Comparison of ENCODE assay signal across 9 cellular contexts in genomic region chr5:151721087-151721646, GRCh38. TPM values are rescaled to one million over a fixed set of nuclear protein-coding genes. Genes with fewer than 3 reads are reported as not detected.
DNase-seq lines count a peak whose midpoint lies in the region; ATAC-seq and TF ChIP-seq lines count a peak whose summit lies in the region.
"Had no signal": no experiment of that assay in that cellular context is flagged by ENCODE, and none has a peak within 500 bp of the region (broad histone marks: within the 10 kb centered on the region; RNA-seq: fewer than 3 reads in every experiment).

No MANE protein-coding gene starts in this region.

- ATAC-seq in GM18508 (IDR thresholded peaks at IDR 0.05; ENCODE audit: insufficient read depth, unreplicated experiment) (peak; percentile 80), GM21447 (IDR thresholded peaks at IDR 0.05; ENCODE audit: unreplicated experiment) (peak; percentile 85), HG03442 (IDR thresholded peaks at IDR 0.05; ENCODE audit: unreplicated experiment) (peak; percentile 79), foreskin keratinocyte (peak; percentile 61), left lobe of liver (no peak)

- no peaks in the 10 kb centered on the region for H3K27me3 ChIP-seq in foreskin keratinocyte

- DNase-seq in foreskin keratinocyte, result no peak
- DNase-seq in activated gamma-delta T cell (lab: John Stamatoyannopoulos, UW), result no peak
- no peak for DNase-seq in NCI-H1092 (lab: John Stamatoyannopoulos, UW)
- DNase-seq in dermis blood vessel endothelial cell, result no peak
- DNase-seq in left lobe of liver (ENCODE audit: low spot score), result no peak

- peak overlapping the region; percentile 8 for H3K27ac ChIP-seq in foreskin keratinocyte

- peaks cover 8% of the 10 kb centered on the region for H3K4me1 ChIP-seq in foreskin keratinocyte

- TF ChIP-seq CTCF in foreskin keratinocyte (conservative IDR thresholded peaks at IDR 0.05), result no peak

RNA-seq across cellular contexts. Expression of gene SPARC, which starts 34.5 kb away (rescaled TPM):
- 459 and 490 TPM in 2 replicates for total RNA-seq in foreskin keratinocyte
- 365 and 441 TPM in 2 replicates for polyA plus RNA-seq in foreskin keratinocyte
- 756 and 1,107 TPM in 2 replicates for total RNA-seq in dermis blood vessel endothelial cell
- total RNA-seq in left lobe of liver, result 90.7 TPM
- total RNA-seq: T-helper 2 cell treated with Interferon-gamma antibody and Interleukin-4, amounts not matched to agents 100 ng/mL and 5 ng/mL, for 36 hours had no signal

RNA-seq across cellular contexts. Expression of gene ATOX1, which starts 37.3 kb away (rescaled TPM):
- 175 and 202 TPM in 2 replicates for total RNA-seq in foreskin keratinocyte
- polyA plus RNA-seq in foreskin keratinocyte, result 352 and 359 TPM in 2 replicates
- 69.8 and 96.3 TPM in 2 replicates for total RNA-seq in dermis blood vessel endothelial cell
- total RNA-seq in left lobe of liver, result 72.9 TPM

RNA-seq across cellular contexts. Expression of gene G3BP1, which starts 50.6 kb away (rescaled TPM):
- total RNA-seq in foreskin keratinocyte (270 and 295 TPM in 2 replicates), dermis blood vessel endothelial cell (244 and 263 TPM in 2 replicates), left lobe of liver (90.0 TPM)
- 74.1 and 96.7 TPM in 2 replicates for polyA plus RNA-seq in foreskin keratinocyte
